Comparison of ENCODE assay signal across 1 cellular context in the genomic region with DNA sequence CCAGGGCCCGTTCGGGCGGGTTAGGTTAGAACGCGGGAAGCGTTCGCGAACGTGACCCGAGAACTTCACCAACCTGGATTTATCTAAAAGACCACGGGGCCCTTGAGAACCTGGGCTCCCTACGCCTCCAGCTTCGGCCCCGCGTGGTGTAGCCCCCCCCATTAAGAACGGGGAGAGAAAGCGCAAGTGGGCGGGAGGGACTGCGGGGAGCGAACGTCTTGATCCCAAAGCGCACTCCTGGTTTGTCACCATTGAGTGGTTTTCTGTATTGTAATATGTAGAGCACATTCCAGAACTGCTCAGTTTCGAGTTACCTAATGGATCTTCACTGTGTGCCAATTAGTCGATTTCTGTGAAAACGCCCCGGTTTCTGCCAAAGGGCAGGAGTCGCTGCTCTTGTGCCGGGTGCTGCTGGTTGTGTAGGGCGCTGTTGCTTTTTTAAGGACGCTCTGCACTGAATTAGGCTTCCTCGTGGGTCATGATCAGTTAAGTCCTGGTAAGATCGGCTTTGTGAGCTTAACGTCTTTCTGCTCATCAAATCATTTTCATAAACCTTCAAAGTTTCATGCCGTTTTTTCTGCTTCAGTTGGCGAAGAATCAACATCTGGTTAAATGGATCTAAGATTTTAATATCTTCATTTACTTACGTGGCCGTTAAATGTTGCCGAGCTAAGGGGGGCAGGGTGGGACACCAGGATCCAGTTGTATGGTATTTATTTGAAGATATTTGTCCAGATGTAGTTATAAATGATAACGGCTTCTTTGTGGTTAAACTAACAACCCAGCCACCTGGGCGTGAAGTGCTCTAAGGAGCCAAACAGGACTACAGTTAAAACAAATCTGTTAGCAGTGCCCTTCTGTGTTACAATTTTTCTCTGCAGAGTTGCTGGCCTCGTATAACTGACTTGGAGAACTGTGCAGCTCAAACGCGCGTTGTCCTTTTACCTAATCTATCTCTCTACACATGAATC.
A peak's percentile ranks its signal among the peaks of the same experiment; 100 is the strongest.
TF ChIP-seq lines count a peak whose summit lies in the region.

No MANE protein-coding gene starts in this region.

TF ChIP-seq in HepG2, 621 proteins besides CTCF, POLR2A, EP300 and RAD21 (continued from another document and continues in another):
- TF ChIP-seq AKNA (CRISPR knock-in tag; IDR thresholded peaks at IDR 0.05; ENCODE audit: borderline replicate concordance) (no peak), SRSF4 (IDR thresholded peaks at IDR 0.05; ENCODE audit: low read depth, low read length, poor library complexity, severe bottlenecking) (no peak), SYNCRIP (IDR thresholded peaks at IDR 0.05; ENCODE audit: insufficient read depth, low read depth, low read length) (no peak), MED13 (CRISPR knock-in tag; IDR thresholded peaks at IDR 0.05) (no peak), GATAD2A (CRISPR knock-in tag; IDR thresholded peaks at IDR 0.05) (no peak), CEBPZ (IDR thresholded peaks at IDR 0.05; ENCODE audit: low read length) (no peak), ZNF30 (CRISPR knock-in tag; IDR thresholded peaks at IDR 0.05) (0 out of 2 replicates have a peak, but pooled peaks have one; percentile 47), FOXM1 (CRISPR knock-in tag; IDR thresholded peaks at IDR 0.05) (no peak), AFF4 (CRISPR knock-in tag; IDR thresholded peaks at IDR 0.05) (no peak), IKZF1 (IDR thresholded peaks at IDR 0.05) (no peak), SIX4 (CRISPR knock-in tag; IDR thresholded peaks at IDR 0.05) (no peak), RFXANK (CRISPR knock-in tag; IDR thresholded peaks at IDR 0.05) (no peak), ZNF101 (CRISPR knock-in tag; IDR thresholded peaks at IDR 0.05; ENCODE audit: borderline replicate concordance, low read depth) (no peak), ZNF205 (CRISPR knock-in tag; IDR thresholded peaks at IDR 0.05) (no peak), ZNF3 (CRISPR knock-in tag; IDR thresholded peaks at IDR 0.05) (no peak), ZNF17 (CRISPR knock-in tag; IDR thresholded peaks at IDR 0.05) (no peak), ZNF607 (CRISPR knock-in tag; IDR thresholded peaks at IDR 0.05; ENCODE audit: borderline replicate concordance) (0 out of 2 replicates have a peak, but pooled peaks have one; percentile 35), SRF (IDR thresholded peaks at IDR 0.05; ENCODE audit: low read depth, low read length) (no peak), PHB2 (IDR thresholded peaks at IDR 0.05; ENCODE audit: partially characterized antibody) (no peak), ZBTB39 (CRISPR knock-in tag; IDR thresholded peaks at IDR 0.05) (no peak), HMGXB3 (CRISPR knock-in tag; IDR thresholded peaks at IDR 0.05; ENCODE audit: borderline replicate concordance) (no peak)
- TF ChIP-seq, protein P1, sequence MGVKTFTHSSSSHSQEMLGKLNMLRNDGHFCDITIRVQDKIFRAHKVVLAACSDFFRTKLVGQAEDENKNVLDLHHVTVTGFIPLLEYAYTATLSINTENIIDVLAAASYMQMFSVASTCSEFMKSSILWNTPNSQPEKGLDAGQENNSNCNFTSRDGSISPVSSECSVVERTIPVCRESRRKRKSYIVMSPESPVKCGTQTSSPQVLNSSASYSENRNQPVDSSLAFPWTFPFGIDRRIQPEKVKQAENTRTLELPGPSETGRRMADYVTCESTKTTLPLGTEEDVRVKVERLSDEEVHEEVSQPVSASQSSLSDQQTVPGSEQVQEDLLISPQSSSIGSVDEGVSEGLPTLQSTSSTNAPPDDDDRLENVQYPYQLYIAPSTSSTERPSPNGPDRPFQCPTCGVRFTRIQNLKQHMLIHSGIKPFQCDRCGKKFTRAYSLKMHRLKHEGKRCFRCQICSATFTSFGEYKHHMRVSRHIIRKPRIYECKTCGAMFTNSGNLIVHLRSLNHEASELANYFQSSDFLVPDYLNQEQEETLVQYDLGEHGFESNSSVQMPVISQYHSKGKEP (CRISPR knock-in tag; IDR thresholded peaks at IDR 0.05): no peak
- TF ChIP-seq, protein P2, sequence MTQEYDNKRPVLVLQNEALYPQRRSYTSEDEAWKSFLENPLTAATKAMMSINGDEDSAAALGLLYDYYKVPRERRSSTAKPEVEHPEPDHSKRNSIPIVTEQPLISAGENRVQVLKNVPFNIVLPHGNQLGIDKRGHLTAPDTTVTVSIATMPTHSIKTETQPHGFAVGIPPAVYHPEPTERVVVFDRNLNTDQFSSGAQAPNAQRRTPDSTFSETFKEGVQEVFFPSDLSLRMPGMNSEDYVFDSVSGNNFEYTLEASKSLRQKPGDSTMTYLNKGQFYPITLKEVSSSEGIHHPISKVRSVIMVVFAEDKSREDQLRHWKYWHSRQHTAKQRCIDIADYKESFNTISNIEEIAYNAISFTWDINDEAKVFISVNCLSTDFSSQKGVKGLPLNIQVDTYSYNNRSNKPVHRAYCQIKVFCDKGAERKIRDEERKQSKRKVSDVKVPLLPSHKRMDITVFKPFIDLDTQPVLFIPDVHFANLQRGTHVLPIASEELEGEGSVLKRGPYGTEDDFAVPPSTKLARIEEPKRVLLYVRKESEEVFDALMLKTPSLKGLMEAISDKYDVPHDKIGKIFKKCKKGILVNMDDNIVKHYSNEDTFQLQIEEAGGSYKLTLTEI (CRISPR knock-in tag; conservative IDR thresholded peaks at IDR 0.05): no peak
- TF ChIP-seq, protein P3, sequence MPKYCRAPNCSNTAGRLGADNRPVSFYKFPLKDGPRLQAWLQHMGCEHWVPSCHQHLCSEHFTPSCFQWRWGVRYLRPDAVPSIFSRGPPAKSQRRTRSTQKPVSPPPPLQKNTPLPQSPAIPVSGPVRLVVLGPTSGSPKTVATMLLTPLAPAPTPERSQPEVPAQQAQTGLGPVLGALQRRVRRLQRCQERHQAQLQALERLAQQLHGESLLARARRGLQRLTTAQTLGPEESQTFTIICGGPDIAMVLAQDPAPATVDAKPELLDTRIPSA (CRISPR knock-in tag; IDR thresholded peaks at IDR 0.05; ENCODE audit: borderline replicate concordance): no peak
